Comparison of ENCODE assay signal across 14 cellular contexts in the genomic region with DNA sequence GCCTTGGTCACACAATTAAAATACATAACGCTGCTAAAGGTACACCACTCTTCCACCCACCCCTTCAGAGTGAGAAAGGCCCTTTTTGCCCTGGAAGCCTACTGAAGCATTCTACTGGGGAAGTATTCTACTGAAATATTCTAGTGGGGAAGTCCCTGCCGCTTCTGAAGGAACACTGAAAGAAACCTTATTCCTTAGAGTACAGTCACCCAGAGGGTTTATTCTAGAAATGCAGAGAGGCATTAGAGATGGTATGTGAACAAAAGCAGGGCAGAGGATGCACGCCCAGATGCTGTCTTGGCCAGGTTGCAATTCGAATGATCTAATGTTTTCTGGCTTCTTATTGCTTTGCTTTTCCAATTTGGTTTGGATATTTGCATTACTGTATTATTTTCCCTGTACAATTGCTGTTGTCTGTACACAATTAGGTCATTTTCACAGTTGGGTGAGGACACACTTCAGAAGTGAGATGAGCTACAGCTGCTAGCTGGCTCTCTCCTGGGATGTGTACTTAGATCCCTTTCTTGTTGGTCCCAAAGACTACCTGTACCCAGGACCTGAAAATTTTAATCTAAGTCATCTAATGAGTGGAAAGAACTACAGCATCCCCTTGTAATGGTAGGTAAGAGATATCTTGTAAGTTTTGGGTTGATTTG. TPM values are rescaled to one million over a fixed set of nuclear protein-coding genes. Genes with fewer than 3 reads are reported as not detected.
A peak's percentile ranks its signal among the peaks of the same experiment; 100 is the strongest.
DNase-seq lines count a peak whose midpoint lies in the region; ATAC-seq, FAIRE-seq and TF ChIP-seq lines count a peak whose summit lies in the region.
"Had no signal": no experiment of that assay in that cellular context is flagged by ENCODE, and none has a peak within 500 bp of the region (broad histone marks: within the 10 kb centered on the region; RNA-seq: fewer than 3 reads in every experiment).

No MANE protein-coding gene starts in this region.

- no peak overlapping the region for H3K9ac ChIP-seq in smooth muscle cell (ENCODE audit: low read depth)
- H3K9ac ChIP-seq in colonic mucosa (ENCODE audit: low read depth in 2 of 2, low read length in 2 of 2): no peak overlapping the region

- TF ChIP-seq CTCF in smooth muscle cell (IDR thresholded peaks at IDR 0.05; ENCODE audit: borderline replicate concordance, insufficient read depth, poor library complexity, severe bottlenecking): no peak
- no peak for TF ChIP-seq CTCF in colonic mucosa (IDR thresholded peaks at IDR 0.05)

- ATAC-seq in HG03565 (IDR thresholded peaks at IDR 0.05; ENCODE audit: unreplicated experiment): peak; percentile 31

- H3K27me3 ChIP-seq in smooth muscle cell (ENCODE audit: low read depth) (no peaks in the 10 kb centered on the region), colonic mucosa (no peaks in the 10 kb centered on the region)
- H3K27me3 ChIP-seq: tibial artery had no signal

- H3K27ac ChIP-seq in smooth muscle cell (ENCODE audit: low read depth) (peak overlapping the region; percentile 75), colonic mucosa (no peak overlapping the region)
- H3K27ac ChIP-seq: left ventricle myocardium inferior, tibial artery had no signal

- intact Hi-C loops in colonic mucosa (cut with DNase I) (no loop called here), cardiac septum (cut with DNase I) (no loop called here)

- no peak overlapping the region for H2AFZ ChIP-seq in smooth muscle cell (ENCODE audit: low read depth)

- H3K9me3 ChIP-seq in smooth muscle cell (replicated peaks; ENCODE audit: low read depth) (peaks cover 5% of the 10 kb centered on the region), colonic mucosa (no peaks in the 10 kb centered on the region)

- H4K20me1 ChIP-seq in smooth muscle cell (ENCODE audit: low read depth): no peaks in the 10 kb centered on the region

- H3K79me2 ChIP-seq in smooth muscle cell (ENCODE audit: low read depth): no peaks in the 10 kb centered on the region

- 70% methylated on average over 4 of the region's 4 CpGs for WGBS in smooth muscle cell (ENCODE audit: low lambda C conversion rate)

- H3K4me1 ChIP-seq in smooth muscle cell (ENCODE audit: low read depth) (peaks cover 7% of the 10 kb centered on the region), colonic mucosa (no peaks in the 10 kb centered on the region)
- H3K4me1 ChIP-seq: HAP-1 had no signal

- DNase-seq in GM18507 (ENCODE audit: extremely low spot score, insufficient read length, low read depth) (no peak), fibroblast of gingiva (ENCODE audit: low read depth) (peak; percentile 85), smooth muscle cell (lab: John Stamatoyannopoulos, UW; ENCODE audit: unreplicated experiment) (no peak), NCI-H510A (lab: John Stamatoyannopoulos, UW) (no peak), colonic mucosa (no peak), cardiac septum (ENCODE audit: low spot score) (no peak)
- DNase-seq: head of caudate nucleus, left ventricle myocardium inferior, NCI-H1417, NCI-H748 treated with DMSO at 0.1 percent for 48 hours, SHP77 treated with DMSO at 0.1 percent for 48 hours, tibial artery had no signal

- no peak overlapping the region for H3K4me3 ChIP-seq in smooth muscle cell
- no peak overlapping the region for H3K4me3 ChIP-seq in colonic mucosa
- H3K4me3 ChIP-seq: HAP-1, left ventricle myocardium inferior, tibial artery had no signal

- H3K36me3 ChIP-seq in smooth muscle cell (ENCODE audit: low read depth) (no peaks in the 10 kb centered on the region), colonic mucosa (no peaks in the 10 kb centered on the region)
- H3K36me3 ChIP-seq: HAP-1 had no signal

- FAIRE-seq in GM18507 (lab: Jason Lieb, UNC): peak; percentile 5

- H3K4me2 ChIP-seq in smooth muscle cell: no peak overlapping the region

- peaks cover 6% of the 10 kb centered on the region for H3F3A ChIP-seq in smooth muscle cell (ENCODE audit: low read depth)

RNA-seq across cellular contexts. Expression of gene CCN1, which starts 37.1 kb away (rescaled TPM):
- total RNA-seq in smooth muscle cell (440 and 450 TPM in 2 replicates), colonic mucosa (10 to 100 TPM; 15.6 to 44.7 TPM), cardiac septum (143 TPM)
- 1,412 and 1,766 TPM in 2 replicates for polyA plus RNA-seq in smooth muscle cell
